12 cellular contexts compared by ENCODE assay signal in genomic region chr11:119357069-119357468, GRCh38. TPM values are rescaled to one million over a fixed set of nuclear protein-coding genes. Genes with fewer than 3 reads are reported as not detected.
DNase-seq lines count a peak whose midpoint lies in the region; ATAC-seq, FAIRE-seq and TF ChIP-seq lines count a peak whose summit lies in the region.
"Had no signal": no experiment of that assay in that cellular context is flagged by ENCODE, and none has a peak within 500 bp of the region (broad histone marks: within the 10 kb centered on the region; RNA-seq: fewer than 3 reads in every experiment).

No MANE protein-coding gene starts in this region.

- peaks cover 8 to 36% (median 16%) of the 10 kb centered on the region in 5 donors for H3K27me3 Mint-ChIP-seq in naive thymus-derived CD8-positive, alpha-beta T cell
- H3K27me3 Mint-ChIP-seq in stimulated activated memory B cell treated with anti-CD40 and anti-IgM and Interleukin-4, amounts not matched to agents 10 μg/mL and 1 μg/mL and 100 μg/mL, for 72 hours = peaks cover 47% of the 10 kb centered on the region
- H3K27me3 Mint-ChIP-seq in Caco-2 (ENCODE audit: insufficient read depth, unreplicated experiment) = no peaks in the 10 kb centered on the region

- peaks cover 4 to 13% (median 7%) of the 10 kb centered on the region in 4 donors for H3K4me1 Mint-ChIP-seq in naive thymus-derived CD8-positive, alpha-beta T cell
- peaks cover 22% of the 10 kb centered on the region for H3K4me1 Mint-ChIP-seq in stimulated activated memory B cell treated with anti-CD40 and anti-IgM and Interleukin-4, amounts not matched to agents 10 μg/mL and 1 μg/mL and 100 μg/mL, for 72 hours
- H3K4me1 Mint-ChIP-seq in Caco-2 (ENCODE audit: low read depth, unreplicated experiment) = peaks cover 22% of the 10 kb centered on the region

- TF ChIP-seq POLR2A in A549 (IDR thresholded peaks at IDR 0.05; ENCODE audit: low read length) = no peak

- H3K4me2 ChIP-seq in A549 = peak overlapping the region; percentile 89

- peak in 1 of 2 experiments; percentile 12; a peak in 2 of 6 replicates for ATAC-seq in A549
- no peak for ATAC-seq in naive thymus-derived CD8-positive, alpha-beta T cell
- no peak for ATAC-seq in stimulated activated memory B cell treated with anti-CD40 and anti-IgM and Interleukin-4, amounts not matched to agents 10 μg/mL and 1 μg/mL and 100 μg/mL, for 72 hours

- TF ChIP-seq CTCF in A549 (IDR thresholded peaks at IDR 0.05) (no peak), colonic mucosa (IDR thresholded peaks at IDR 0.05) (no peak), Caco-2 (IDR thresholded peaks at IDR 0.05; ENCODE audit: insufficient read depth in 1 of 2, low read depth in 1 of 2, low read length in 1 of 2, severe bottlenecking in 1 of 2, unreplicated experiment in 1 of 2) (no peak)

- TF ChIP-seq RAD21 in A549 (conservative IDR thresholded peaks at IDR 0.05 in 1 of 2, IDR thresholded peaks at IDR 0.05 in 1 of 2) = no peak

- intact Hi-C loops in colonic mucosa (cut with DNase I) = loop anchor here (2.0 kb wide), 2 partner anchors 16 to 118 kb away; no protein-coding TSS in a partner anchor
- intact Hi-C loops in Caco-2 (cut with micrococcal nuclease; ENCODE audit: unreplicated experiment) = no loop called here

- H3K4me1 ChIP-seq in A549 = peaks cover 35% of the 10 kb centered on the region
- H3K4me1 ChIP-seq in HUES64 (ENCODE audit: insufficient read depth, low read length) = peaks cover 26% of the 10 kb centered on the region
- H3K4me1 ChIP-seq in colonic mucosa = no peaks in the 10 kb centered on the region
- peaks cover 25% of the 10 kb centered on the region for H3K4me1 ChIP-seq in Caco-2

- H3K4me3 Mint-ChIP-seq in naive thymus-derived CD8-positive, alpha-beta T cell = peak overlapping the region; percentile 63 to 86 (median 68)
- no peak overlapping the region for H3K4me3 Mint-ChIP-seq in stimulated activated memory B cell treated with anti-CD40 and anti-IgM and Interleukin-4, amounts not matched to agents 10 μg/mL and 1 μg/mL and 100 μg/mL, for 72 hours
- H3K4me3 Mint-ChIP-seq in Caco-2 (ENCODE audit: unreplicated experiment) = no peak overlapping the region

- in situ Hi-C loops in ACHN (cut with HindIII; ENCODE audit: low pct_ligation_motif_present, low pct_unique_long_range_greater_than_20kb, low sequenced_read_pairs) = no loop called here

- no peaks in the 10 kb centered on the region for H3K9me3 Mint-ChIP-seq in naive thymus-derived CD8-positive, alpha-beta T cell
- no peaks in the 10 kb centered on the region for H3K9me3 Mint-ChIP-seq in stimulated activated memory B cell treated with anti-CD40 and anti-IgM and Interleukin-4, amounts not matched to agents 10 μg/mL and 1 μg/mL and 100 μg/mL, for 72 hours
- no peaks in the 10 kb centered on the region for H3K9me3 Mint-ChIP-seq in Caco-2 (ENCODE audit: unreplicated experiment)

- H3K4me3 ChIP-seq in A549 = peak overlapping the region; percentile 57
- peak overlapping the region; percentile 76 for H3K4me3 ChIP-seq in HUES64 (ENCODE audit: low read length)
- H3K4me3 ChIP-seq in colonic mucosa = peak overlapping the region; percentile 49
- H3K4me3 ChIP-seq in Caco-2 (ENCODE audit: low read depth, low read length) = no peak overlapping the region

- 65% methylated on average over 7 of the region's 13 CpGs for WGBS in A549 (ENCODE audit: missing lambda C conversion rate)
- WGBS in HUES64 = 77% methylated on average over 10 of the region's 13 CpGs

- TF ChIP-seq EP300 in A549 (IDR thresholded peaks at IDR 0.05) = no peak

- POLR2A ChIA-PET in A549 (lab: Yijun Ruan, JAX) (no interaction called here), Caco-2 (lab: Charles Lee) (no interaction called here)
- POLR2A ChIA-PET in naive thymus-derived CD8-positive, alpha-beta T cell (lab: Charles Lee) = no interaction called here

- H3K36me3 Mint-ChIP-seq in naive thymus-derived CD8-positive, alpha-beta T cell = no peaks in the 10 kb centered on the region
- no peaks in the 10 kb centered on the region for H3K36me3 Mint-ChIP-seq in stimulated activated memory B cell treated with anti-CD40 and anti-IgM and Interleukin-4, amounts not matched to agents 10 μg/mL and 1 μg/mL and 100 μg/mL, for 72 hours
- H3K36me3 Mint-ChIP-seq in Caco-2 (ENCODE audit: insufficient read depth, unreplicated experiment) = peaks cover 35% of the 10 kb centered on the region

- no peak for FAIRE-seq in A549 (lab: Jason Lieb, UNC)

- no peak overlapping the region for H3K9ac ChIP-seq in HUES64 (ENCODE audit: low read depth, low read length)
- H3K9ac ChIP-seq in colonic mucosa (ENCODE audit: low read depth in 2 of 2, low read length in 2 of 2) = no peak overlapping the region

- no TSS peak for BruUV-seq in Caco-2 (replicated peaks; lab: Mats Ljungman, UMichigan)

- peak overlapping the region in 2 of 10 donors; percentile 67 to 91 for H3K27ac Mint-ChIP-seq in naive thymus-derived CD8-positive, alpha-beta T cell
- no peak overlapping the region for H3K27ac Mint-ChIP-seq in stimulated activated memory B cell treated with anti-CD40 and anti-IgM and Interleukin-4, amounts not matched to agents 10 μg/mL and 1 μg/mL and 100 μg/mL, for 72 hours
- no peak overlapping the region for H3K27ac Mint-ChIP-seq in Caco-2 (ENCODE audit: unreplicated experiment)

- peak overlapping the region; percentile 78 to 87 for H3K27ac ChIP-seq in A549
- H3K27ac ChIP-seq in HUES64 (ENCODE audit: low read depth, low read length) = no peak overlapping the region
- H3K27ac ChIP-seq in colonic mucosa = no peak overlapping the region

- CTCF ChIA-PET in A549 (lab: Yijun Ruan, JAX) = interaction anchor here (0.9 to 5.1 kb wide), 19 partner anchors 8 to 751 kb away, joined by 3 to 341 read pairs (median 6); partner anchors contain the start of genes C1QTNF5, MCAM, MFRP and USP2
- CTCF ChIA-PET in Caco-2 (lab: Charles Lee) = interaction anchor here (0.6 to 0.7 kb wide), 3 partner anchors 18 to 58 kb away, joined by 4 to 7 read pairs (median 4); no protein-coding TSS in a partner anchor

- DNase-seq in A549 (ENCODE audit: low read depth in 1 of 2, low spot score in 1 of 2) (no peak), colonic mucosa (no peak), ACHN (no peak), germinal center (ENCODE audit: low spot score) (no peak), Caco-2 (no peak)
- DNase-seq in naive thymus-derived CD8-positive, alpha-beta T cell = no peak
- DNase-seq: DMS53 had no signal

- 0 out of 2 replicates have a peak, but pooled peaks cover 14% of the 10 kb centered on the region for H3K36me3 ChIP-seq in HUES64 (ENCODE audit: insufficient read depth, low read length)
- no peaks in the 10 kb centered on the region for H3K36me3 ChIP-seq in colonic mucosa
- peaks cover 6% of the 10 kb centered on the region; the same call in 1 of the 2 replicates for H3K36me3 ChIP-seq in Caco-2 (ENCODE audit: control insufficient read depth, insufficient read depth, low read length)

- no peaks in the 10 kb centered on the region for H3K9me3 ChIP-seq in A549
- no peaks in the 10 kb centered on the region for H3K9me3 ChIP-seq in HUES64 (ENCODE audit: insufficient read depth, low read depth, low read length)
- no peaks in the 10 kb centered on the region for H3K9me3 ChIP-seq in colonic mucosa
- no peaks in the 10 kb centered on the region for H3K9me3 ChIP-seq in Caco-2

- H3K27me3 ChIP-seq in HUES64 (ENCODE audit: insufficient read depth, low read length) = peaks cover 10% of the 10 kb centered on the region; the same call in 1 of the 2 replicates
- no peaks in the 10 kb centered on the region for H3K27me3 ChIP-seq in colonic mucosa
- H3K27me3 ChIP-seq in Caco-2 (replicated peaks; ENCODE audit: control insufficient read depth, insufficient read depth, low read length) = no peaks in the 10 kb centered on the region

RNA-seq across cellular contexts. Expression of gene MFRP, which starts 10.6 kb away (rescaled TPM):
- polyA plus RNA-seq in A549 (2011; rRNA removed) (not detected in 2 replicates), A549 (2017; fragmentation: RNase III; extraction: RNeasy Plus Mini Kit Qiagen cat#74134 plus additional on column Dnase treatment) (not detected in 3 replicates)
- not detected in 2 replicates for polyA plus RNA-seq in A549 (2012; cell fraction: cytosol; rRNA removed)
- not detected in 2 replicates for polyA plus RNA-seq in A549 (2012; cell fraction: nucleus; rRNA removed)
- polyA minus RNA-seq in A549 (2011; rRNA and poly(A)+ RNA removed) = not detected in 2 replicates
- polyA plus RNA-seq in HUES64 (2013, experiment 1 of 2) = not detected
- polyA plus RNA-seq in HUES64 (2013, experiment 2 of 2) = not detected
- total RNA-seq in colonic mucosa (not detected), Caco-2 (2022) (not detected in 2 replicates)
- total RNA-seq in naive thymus-derived CD8-positive, alpha-beta T cell = not detected
- polyA plus RNA-seq in naive thymus-derived CD8-positive, alpha-beta T cell = not detected
- total RNA-seq: epithelial cell of proximal tubule, renal cortical epithelial cell, subcutaneous adipose tissue had no signal

RNA-seq across cellular contexts. Expression of gene C1QTNF5, which starts 16.4 kb away (rescaled TPM):
- polyA plus RNA-seq in A549 (2011; rRNA removed) (not detected in 2 replicates), A549 (2017; fragmentation: RNase III; extraction: RNeasy Plus Mini Kit Qiagen cat#74134 plus additional on column Dnase treatment) (not detected in 3 replicates)
- polyA plus RNA-seq in A549 (2012; cell fraction: cytosol; rRNA removed) = 0.03 TPM in 1 of 2 replicates, not detected in the other
- not detected in 2 replicates for polyA plus RNA-seq in A549 (2012; cell fraction: nucleus; rRNA removed)
- polyA minus RNA-seq in A549 (2011; rRNA and poly(A)+ RNA removed) = not detected in 2 replicates
- polyA plus RNA-seq in HUES64 (2013, experiment 1 of 2) = 1.1 TPM
- 2.3 TPM for polyA plus RNA-seq in HUES64 (2013, experiment 2 of 2)
- total RNA-seq in colonic mucosa (1 to 10 TPM; 5.3 to 8.7 TPM), Caco-2 (2022) (0.56 and 1.2 TPM in 2 replicates)
- not detected for total RNA-seq in naive thymus-derived CD8-positive, alpha-beta T cell
- not detected for polyA plus RNA-seq in naive thymus-derived CD8-positive, alpha-beta T cell

RNA-seq across cellular contexts. Expression of gene RNF26, which starts 22.7 kb away (rescaled TPM):
- polyA plus RNA-seq in A549 (2011; rRNA removed) = 23.5 and 28.4 TPM in 2 replicates
- 36.1 and 47.3 TPM in 2 replicates for polyA plus RNA-seq in A549 (2012; cell fraction: cytosol; rRNA removed)
- polyA plus RNA-seq in A549 (2012; cell fraction: nucleus; rRNA removed) = 31.5 and 31.7 TPM in 2 replicates
- 23.3 to 26.5 TPM (median 25.4 TPM) in 3 replicates for polyA plus RNA-seq in A549 (2017; fragmentation: RNase III; extraction: RNeasy Plus Mini Kit Qiagen cat#74134 plus additional on column Dnase treatment)
- 54.7 and 63.3 TPM in 2 replicates for polyA minus RNA-seq in A549 (2011; rRNA and poly(A)+ RNA removed)
- polyA plus RNA-seq in HUES64 (2013, experiment 1 of 2) = 43.1 TPM
- polyA plus RNA-seq in HUES64 (2013, experiment 2 of 2) = 56.8 TPM
- 10 to 100 TPM; 22.9 to 46.6 TPM for total RNA-seq in colonic mucosa
- 10 to 100 TPM; 19.8 to 21.1 TPM for total RNA-seq in naive thymus-derived CD8-positive, alpha-beta T cell
- 10 to 100 TPM; 37.0 to 45.9 (median 39.6) TPM for polyA plus RNA-seq in naive thymus-derived CD8-positive, alpha-beta T cell
- 85.8 and 92.7 TPM in 2 replicates for total RNA-seq in Caco-2 (2022)

RNA-seq across cellular contexts. Expression of gene USP2, which starts 24.4 kb away (rescaled TPM):
- polyA plus RNA-seq in A549 (2011; rRNA removed) (0.30 and 0.37 TPM in 2 replicates), A549 (2017; fragmentation: RNase III; extraction: RNeasy Plus Mini Kit Qiagen cat#74134 plus additional on column Dnase treatment) (0.48 to 0.83 TPM (median 0.73 TPM) in 3 replicates)
- polyA plus RNA-seq in A549 (2012; cell fraction: cytosol; rRNA removed) = 0.22 and 0.36 TPM in 2 replicates
- 0.56 and 0.71 TPM in 2 replicates for polyA plus RNA-seq in A549 (2012; cell fraction: nucleus; rRNA removed)
- polyA minus RNA-seq in A549 (2011; rRNA and poly(A)+ RNA removed) = 0.50 and 1.4 TPM in 2 replicates
- 3.9 TPM for polyA plus RNA-seq in HUES64 (2013, experiment 1 of 2)
- polyA plus RNA-seq in HUES64 (2013, experiment 2 of 2) = 3.6 TPM
- total RNA-seq in colonic mucosa (10 to 100 TPM in 1 of 2 donors, 1 to 10 TPM in 1; 7.9 to 11.6 TPM), Caco-2 (2022) (13.9 and 14.4 TPM in 2 replicates)
- under 1 TPM; 0.16 to 0.23 TPM for total RNA-seq in naive thymus-derived CD8-positive, alpha-beta T cell
- under 1 TPM in 1 of 3 donors, not detected in 2; 0.13 TPM for polyA plus RNA-seq in naive thymus-derived CD8-positive, alpha-beta T cell

RNA-seq across cellular contexts. Expression of gene MCAM, which starts 40.1 kb away (rescaled TPM):
- 5.4 and 5.5 TPM in 2 replicates for polyA plus RNA-seq in A549 (2011; rRNA removed)
- 7.6 and 10.0 TPM in 2 replicates for polyA plus RNA-seq in A549 (2012; cell fraction: cytosol; rRNA removed)
- 43.7 and 46.4 TPM in 2 replicates for polyA plus RNA-seq in A549 (2012; cell fraction: nucleus; rRNA removed)
- polyA plus RNA-seq in A549 (2017; fragmentation: RNase III; extraction: RNeasy Plus Mini Kit Qiagen cat#74134 plus additional on column Dnase treatment) = 14.9 to 18.1 TPM (median 15.9 TPM) in 3 replicates
- polyA minus RNA-seq in A549 (2011; rRNA and poly(A)+ RNA removed) = 3.1 and 5.7 TPM in 2 replicates
- 13.1 TPM for polyA plus RNA-seq in HUES64 (2013, experiment 1 of 2)
- polyA plus RNA-seq in HUES64 (2013, experiment 2 of 2) = 12.7 TPM
- total RNA-seq in colonic mucosa = 10 to 100 TPM in 1 of 2 donors, 1 to 10 TPM in 1; 5.4 to 36.9 TPM
- total RNA-seq in naive thymus-derived CD8-positive, alpha-beta T cell = under 1 TPM; 0.33 to 0.55 TPM
- polyA plus RNA-seq in naive thymus-derived CD8-positive, alpha-beta T cell = 1 to 10 TPM in 1 of 3 donors, under 1 TPM in 2; 0.35 to 1.2 (median 0.65) TPM
- total RNA-seq in Caco-2 (2022) = 8.3 and 9.8 TPM in 2 replicates

Comparison
In these comparisons a context has a peak if more than half of its experiments do, and no peak if none do; other contexts are left out.
1. H3K27ac ChIP-seq: peak in A549 (2 of 2); none in HUES64 (single experiment) and colonic mucosa (single experiment).
2. H3K4me3 Mint-ChIP-seq: peak in naive thymus-derived CD8-positive, alpha-beta T cell (10 of 10); none in stimulated activated memory B cell treated with anti-CD40 and anti-IgM and Interleukin-4, amounts not matched to agents 10 μg/mL and 1 μg/mL and 100 μg/mL, for 72 hours (single experiment) and Caco-2 (single experiment).